ENCODE assay signal across 3 cellular contexts in genomic region chr15:77665530-77666295, GRCh38.
A peak's percentile ranks its signal among the peaks of the same experiment; 100 is the strongest.
TF ChIP-seq lines count a peak whose summit lies in the region.

No MANE protein-coding gene starts in this region.

TF ChIP-seq in HEK293, 187 proteins besides CTCF, POLR2A, EP300 and RAD21:
- TF ChIP-seq ZNF24 (tag by site-specific recombination; IDR thresholded peaks at IDR 0.05) (peak; percentile 75; the same call in 1 of the 2 replicates), ZNF623 (tag by site-specific recombination; IDR thresholded peaks at IDR 0.05) (peak; percentile 67), ZNF23 (tag by site-specific recombination; IDR thresholded peaks at IDR 0.05; ENCODE audit: borderline replicate concordance) (no peak)
TF ChIP-seq in HEK293: peak in this region for 2.

TF ChIP-seq in K562, 482 proteins besides CTCF, POLR2A, EP300 and RAD21:
- TF ChIP-seq ZNF165 (CRISPR knock-in tag; IDR thresholded peaks at IDR 0.05; ENCODE audit: borderline replicate concordance) (no peak), ZNF24 (IDR thresholded peaks at IDR 0.05) (peak; percentile 96), RFX5 (IDR thresholded peaks at IDR 0.05; ENCODE audit: low read depth, low read length) (no peak)

TF ChIP-seq in GM23338, 12 proteins besides CTCF, POLR2A, EP300 and RAD21:
- TF ChIP-seq STAT1 (IDR thresholded peaks at IDR 0.05; ENCODE audit: unreplicated experiment) (no peak), POLR2AphosphoS5 (IDR thresholded peaks at IDR 0.05; ENCODE audit: low read depth) (no peak), CREB1 (CRISPR knock-in tag; IDR thresholded peaks at IDR 0.05; ENCODE audit: low read depth) (no peak), ETS1 (IDR thresholded peaks at IDR 0.05) (no peak), ZNF114 (CRISPR knock-in tag; IDR thresholded peaks at IDR 0.05) (no peak), NANOG (IDR thresholded peaks at IDR 0.05; ENCODE audit: borderline replicate concordance) (no peak), JUNB (IDR thresholded peaks at IDR 0.05; ENCODE audit: unreplicated experiment) (no peak), EZH2 (IDR thresholded peaks at IDR 0.05; ENCODE audit: low read depth, unreplicated experiment) (no peak), ZNF331 (CRISPR knock-in tag; IDR thresholded peaks at IDR 0.05; ENCODE audit: low read depth) (no peak), REST (IDR thresholded peaks at IDR 0.05; ENCODE audit: unreplicated experiment) (no peak), EZH2phosphoT487 (IDR thresholded peaks at IDR 0.05; ENCODE audit: unreplicated experiment) (no peak)
- TF ChIP-seq, protein P1, sequence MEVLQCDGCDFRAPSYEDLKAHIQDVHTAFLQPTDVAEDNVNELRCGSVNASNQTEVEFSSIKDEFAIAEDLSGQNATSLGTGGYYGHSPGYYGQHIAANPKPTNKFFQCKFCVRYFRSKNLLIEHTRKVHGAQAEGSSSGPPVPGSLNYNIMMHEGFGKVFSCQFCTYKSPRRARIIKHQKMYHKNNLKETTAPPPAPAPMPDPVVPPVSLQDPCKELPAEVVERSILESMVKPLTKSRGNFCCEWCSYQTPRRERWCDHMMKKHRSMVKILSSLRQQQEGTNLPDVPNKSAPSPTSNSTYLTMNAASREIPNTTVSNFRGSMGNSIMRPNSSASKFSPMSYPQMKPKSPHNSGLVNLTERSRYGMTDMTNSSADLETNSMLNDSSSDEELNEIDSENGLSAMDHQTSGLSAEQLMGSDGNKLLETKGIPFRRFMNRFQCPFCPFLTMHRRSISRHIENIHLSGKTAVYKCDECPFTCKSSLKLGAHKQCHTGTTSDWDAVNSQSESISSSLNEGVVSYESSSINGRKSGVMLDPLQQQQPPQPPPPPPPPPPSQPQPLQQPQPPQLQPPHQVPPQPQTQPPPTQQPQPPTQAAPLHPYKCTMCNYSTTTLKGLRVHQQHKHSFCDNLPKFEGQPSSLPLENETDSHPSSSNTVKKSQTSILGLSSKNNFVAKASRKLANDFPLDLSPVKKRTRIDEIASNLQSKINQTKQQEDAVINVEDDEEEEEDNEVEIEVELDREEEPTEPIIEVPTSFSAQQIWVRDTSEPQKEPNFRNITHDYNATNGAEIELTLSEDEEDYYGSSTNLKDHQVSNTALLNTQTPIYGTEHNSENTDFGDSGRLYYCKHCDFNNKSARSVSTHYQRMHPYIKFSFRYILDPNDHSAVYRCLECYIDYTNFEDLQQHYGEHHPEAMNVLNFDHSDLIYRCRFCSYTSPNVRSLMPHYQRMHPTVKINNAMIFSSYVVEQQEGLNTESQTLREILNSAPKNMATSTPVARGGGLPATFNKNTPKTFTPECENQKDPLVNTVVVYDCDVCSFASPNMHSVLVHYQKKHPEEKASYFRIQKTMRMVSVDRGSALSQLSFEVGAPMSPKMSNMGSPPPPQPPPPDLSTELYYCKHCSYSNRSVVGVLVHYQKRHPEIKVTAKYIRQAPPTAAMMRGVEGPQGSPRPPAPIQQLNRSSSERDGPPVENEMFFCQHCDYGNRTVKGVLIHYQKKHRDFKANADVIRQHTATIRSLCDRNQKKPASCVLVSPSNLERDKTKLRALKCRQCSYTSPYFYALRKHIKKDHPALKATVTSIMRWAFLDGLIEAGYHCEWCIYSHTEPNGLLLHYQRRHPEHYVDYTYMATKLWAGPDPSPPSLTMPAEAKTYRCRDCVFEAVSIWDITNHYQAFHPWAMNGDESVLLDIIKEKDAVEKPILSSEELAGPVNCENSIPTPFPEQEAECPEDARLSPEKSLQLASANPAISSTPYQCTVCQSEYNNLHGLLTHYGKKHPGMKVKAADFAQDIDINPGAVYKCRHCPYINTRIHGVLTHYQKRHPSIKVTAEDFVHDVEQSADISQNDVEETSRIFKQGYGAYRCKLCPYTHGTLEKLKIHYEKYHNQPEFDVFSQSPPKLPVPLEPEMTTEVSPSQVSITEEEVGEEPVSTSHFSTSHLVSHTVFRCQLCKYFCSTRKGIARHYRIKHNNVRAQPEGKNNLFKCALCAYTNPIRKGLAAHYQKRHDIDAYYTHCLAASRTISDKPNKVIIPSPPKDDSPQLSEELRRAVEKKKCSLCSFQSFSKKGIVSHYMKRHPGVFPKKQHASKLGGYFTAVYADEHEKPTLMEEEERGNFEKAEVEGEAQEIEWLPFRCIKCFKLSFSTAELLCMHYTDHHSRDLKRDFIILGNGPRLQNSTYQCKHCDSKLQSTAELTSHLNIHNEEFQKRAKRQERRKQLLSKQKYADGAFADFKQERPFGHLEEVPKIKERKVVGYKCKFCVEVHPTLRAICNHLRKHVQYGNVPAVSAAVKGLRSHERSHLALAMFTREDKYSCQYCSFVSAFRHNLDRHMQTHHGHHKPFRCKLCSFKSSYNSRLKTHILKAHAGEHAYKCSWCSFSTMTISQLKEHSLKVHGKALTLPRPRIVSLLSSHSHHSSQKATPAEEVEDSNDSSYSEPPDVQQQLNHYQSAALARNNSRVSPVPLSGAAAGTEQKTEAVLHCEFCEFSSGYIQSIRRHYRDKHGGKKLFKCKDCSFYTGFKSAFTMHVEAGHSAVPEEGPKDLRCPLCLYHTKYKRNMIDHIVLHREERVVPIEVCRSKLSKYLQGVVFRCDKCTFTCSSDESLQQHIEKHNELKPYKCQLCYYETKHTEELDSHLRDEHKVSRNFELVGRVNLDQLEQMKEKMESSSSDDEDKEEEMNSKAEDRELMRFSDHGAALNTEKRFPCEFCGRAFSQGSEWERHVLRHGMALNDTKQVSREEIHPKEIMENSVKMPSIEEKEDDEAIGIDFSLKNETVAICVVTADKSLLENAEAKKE (CRISPR knock-in tag; IDR thresholded peaks at IDR 0.05), result no peak
